15 cellular contexts compared by ENCODE assay signal in genomic region chr1:16442941-16443340, GRCh38. TPM values are rescaled to one million over a fixed set of nuclear protein-coding genes. Genes with fewer than 3 reads are reported as not detected.
DNase-seq lines count a peak whose midpoint lies in the region; ATAC-seq and TF ChIP-seq lines count a peak whose summit lies in the region.
"Had no signal": no experiment of that assay in that cellular context is flagged by ENCODE, and none has a peak within 500 bp of the region (broad histone marks: within the 10 kb centered on the region; RNA-seq: fewer than 3 reads in every experiment).

No MANE protein-coding gene starts in this region.

- peaks cover 27% of the 10 kb centered on the region for H3K4me1 Mint-ChIP-seq in T-helper 2 cell treated with Interferon-gamma antibody and Interleukin-4, amounts not matched to agents 5 μg/mL and 100 μg/mL, for 36 hours (ENCODE audit: low read depth)
- peaks cover 69% of the 10 kb centered on the region for H3K4me1 Mint-ChIP-seq in dendritic cell treated with granulocyte-macrophage colony-stimulating factor and Interleukin-4, amounts not matched to agents 40 ng/mL and 50 ng/mL, for 4 days (ENCODE audit: low read depth)

- no peak for TF ChIP-seq EP300 in upper lobe of left lung (IDR thresholded peaks at IDR 0.05)

- no peaks in the 10 kb centered on the region for H3K9me3 ChIP-seq in left ventricle myocardium inferior (replicated peaks)
- H3K9me3 ChIP-seq in upper lobe of left lung: no peaks in the 10 kb centered on the region

- H3K27me3 Mint-ChIP-seq in T-helper 2 cell treated with Interferon-gamma antibody and Interleukin-4, amounts not matched to agents 5 μg/mL and 100 μg/mL, for 36 hours (ENCODE audit: low read depth): no peaks in the 10 kb centered on the region
- H3K27me3 Mint-ChIP-seq in dendritic cell treated with granulocyte-macrophage colony-stimulating factor and Interleukin-4, amounts not matched to agents 40 ng/mL and 50 ng/mL, for 4 days: no peaks in the 10 kb centered on the region

- TF ChIP-seq POLR2A in upper lobe of left lung (IDR thresholded peaks at IDR 0.05): no peak

- H3K36me3 Mint-ChIP-seq in T-helper 2 cell treated with Interferon-gamma antibody and Interleukin-4, amounts not matched to agents 5 μg/mL and 100 μg/mL, for 36 hours (ENCODE audit: low read depth): peaks cover 42% of the 10 kb centered on the region
- H3K36me3 Mint-ChIP-seq in dendritic cell treated with granulocyte-macrophage colony-stimulating factor and Interleukin-4, amounts not matched to agents 40 ng/mL and 50 ng/mL, for 4 days (ENCODE audit: low read depth): peaks cover 75% of the 10 kb centered on the region

- H3K9me3 Mint-ChIP-seq in T-helper 2 cell treated with Interferon-gamma antibody and Interleukin-4, amounts not matched to agents 5 μg/mL and 100 μg/mL, for 36 hours: no peaks in the 10 kb centered on the region
- no peaks in the 10 kb centered on the region for H3K9me3 Mint-ChIP-seq in dendritic cell treated with granulocyte-macrophage colony-stimulating factor and Interleukin-4, amounts not matched to agents 40 ng/mL and 50 ng/mL, for 4 days

- H3K27ac ChIP-seq in left ventricle myocardium inferior (replicated peaks): no peak overlapping the region
- peak overlapping the region; percentile 20 to 95 (median 29) for H3K27ac ChIP-seq in upper lobe of left lung
- H3K27ac ChIP-seq: epithelial cell of prostate had no signal

- H3K27ac Mint-ChIP-seq in T-helper 2 cell treated with Interferon-gamma antibody and Interleukin-4, amounts not matched to agents 5 μg/mL and 100 μg/mL, for 36 hours: peak overlapping the region; percentile 67
- peak overlapping the region; percentile 95 for H3K27ac Mint-ChIP-seq in dendritic cell treated with granulocyte-macrophage colony-stimulating factor and Interleukin-4, amounts not matched to agents 40 ng/mL and 50 ng/mL, for 4 days

- DNase-seq in left ventricle myocardium inferior (no peak), left cardiac atrium (no peak), upper lobe of left lung (no peak), DMS79 treated with DMSO at 0.1 percent for 48 hours (lab: John Stamatoyannopoulos, UW) (no peak)
- no peak for DNase-seq in T-helper 2 cell treated with Interferon-gamma antibody and Interleukin-4, amounts not matched to agents 5 μg/mL and 100 μg/mL, for 36 hours (ENCODE audit: low spot score)
- DNase-seq: HCEC 1CT, NCI-H1694, NCI-H526 had no signal

- 52 to 71% methylated on average over 2 of the region's 2 CpGs for WGBS in upper lobe of left lung, 2 donors

- peak overlapping the region; percentile 94 for H3K4me3 ChIP-seq in left ventricle myocardium inferior
- no peak overlapping the region for H3K4me3 ChIP-seq in upper lobe of left lung

- peaks cover 51% of the 10 kb centered on the region for H3K36me3 ChIP-seq in left ventricle myocardium inferior
- H3K36me3 ChIP-seq in upper lobe of left lung: peaks cover 21 to 49% (median 26%) of the 10 kb centered on the region in 4 donors

- ATAC-seq in left cardiac atrium (no peak), upper lobe of left lung (ENCODE audit: low FRiP score in 2 of 2) (no peak), GM21529 (IDR thresholded peaks at IDR 0.05; ENCODE audit: unreplicated experiment) (no peak), GM18873 (IDR thresholded peaks at IDR 0.05; ENCODE audit: low FRiP score, unreplicated experiment) (no peak)
- ATAC-seq: Right ventricle myocardium inferior had no signal

- H3K4me3 Mint-ChIP-seq in T-helper 2 cell treated with Interferon-gamma antibody and Interleukin-4, amounts not matched to agents 5 μg/mL and 100 μg/mL, for 36 hours: peak overlapping the region; percentile 93
- H3K4me3 Mint-ChIP-seq in dendritic cell treated with granulocyte-macrophage colony-stimulating factor and Interleukin-4, amounts not matched to agents 40 ng/mL and 50 ng/mL, for 4 days: peak overlapping the region; percentile 88

- H3K27me3 ChIP-seq in left ventricle myocardium inferior (ENCODE audit: low read depth): no peaks in the 10 kb centered on the region
- no peaks in the 10 kb centered on the region for H3K27me3 ChIP-seq in upper lobe of left lung

- TF ChIP-seq CTCF in left ventricle myocardium inferior (IDR thresholded peaks at IDR 0.05; ENCODE audit: borderline replicate concordance): no peak
- TF ChIP-seq CTCF in upper lobe of left lung (IDR thresholded peaks at IDR 0.05): no peak

- intact Hi-C loops in left ventricle myocardium inferior (cut with micrococcal nuclease) (no loop called here), left cardiac atrium (cut with DNase I) (no loop called here)
- intact Hi-C loops in dendritic cell treated with granulocyte-macrophage colony-stimulating factor and Interleukin-4, amounts not matched to agents 40 ng/mL and 50 ng/mL, for 4 days (cut with micrococcal nuclease): loop anchor here (5.0 kb wide), 2 partner anchors 54 to 76 kb away; partner anchors contain the start of gene SZRD1

- H3K4me1 ChIP-seq in left ventricle myocardium inferior (peaks cover 43% of the 10 kb centered on the region), upper lobe of left lung (peaks cover 30 to 39% (median 35%) of the 10 kb centered on the region in 4 donors)

RNA-seq across cellular contexts. Expression of gene NECAP2, which starts 2.4 kb away (rescaled TPM):
- total RNA-seq in left ventricle myocardium inferior: 14.9 TPM
- total RNA-seq in left cardiac atrium: 10 to 100 TPM; 21.8 to 23.7 TPM
- 10 to 100 TPM; 61.9 to 96.4 (median 87.1) TPM for total RNA-seq in upper lobe of left lung

RNA-seq across cellular contexts. Expression of gene SPATA21, which starts 5.7 kb away (rescaled TPM):
- total RNA-seq in left ventricle myocardium inferior: not detected
- total RNA-seq in left cardiac atrium: not detected
- total RNA-seq in upper lobe of left lung: not detected
- total RNA-seq: cardiac septum, lung microvascular endothelial cell, Right ventricle myocardium inferior had no signal
